Comparison of ENCODE assay signal across 14 cellular contexts in the genomic region with DNA sequence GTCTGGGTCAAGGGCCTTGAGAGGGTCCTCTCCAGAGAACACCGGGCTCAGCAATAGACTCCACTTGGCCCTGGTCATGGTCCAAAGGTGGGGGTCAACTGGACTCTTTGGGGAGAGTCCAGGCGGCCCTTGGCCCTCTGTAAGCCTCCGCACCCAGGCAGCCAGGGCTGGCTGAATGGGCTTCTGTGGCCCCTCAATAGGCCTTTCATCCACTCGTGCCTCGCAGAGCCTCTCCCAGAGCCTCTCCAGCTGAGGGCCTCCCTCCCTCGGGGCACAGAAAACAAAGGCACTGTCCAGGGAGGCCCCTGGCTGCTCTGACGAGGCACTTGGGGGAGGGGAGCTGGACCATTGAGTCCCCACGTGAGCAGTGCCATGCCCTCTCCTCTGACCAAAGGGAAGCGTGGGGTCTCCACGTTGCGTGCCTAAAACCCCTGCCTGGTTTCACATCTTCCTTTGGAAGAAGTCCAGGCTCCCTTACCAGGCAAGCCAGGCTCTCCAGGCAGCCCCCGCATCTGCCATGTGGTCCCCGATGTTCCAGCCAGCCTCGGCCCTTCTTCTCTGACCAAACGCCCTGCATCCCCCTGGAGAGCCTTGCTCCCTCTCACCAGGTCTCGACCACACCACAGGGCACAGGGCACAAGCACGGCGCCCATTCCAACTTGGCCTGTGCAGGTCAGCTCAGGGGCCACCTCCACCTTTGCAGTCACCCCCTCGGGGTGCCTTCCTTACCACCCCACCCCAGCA. TPM values are rescaled to one million over a fixed set of nuclear protein-coding genes. Genes with fewer than 3 reads are reported as not detected.
DNase-seq lines count a peak whose midpoint lies in the region; TF ChIP-seq lines count a peak whose summit lies in the region.
"Had no signal": no experiment of that assay in that cellular context is flagged by ENCODE, and none has a peak within 500 bp of the region (broad histone marks: within the 10 kb centered on the region; RNA-seq: fewer than 3 reads in every experiment).

No MANE protein-coding gene starts in this region.

- peak overlapping the region; percentile 78 for H3K27ac Mint-ChIP-seq in neural crest cell (ENCODE audit: unreplicated experiment)
- H3K27ac Mint-ChIP-seq: activated naive CD4-positive, alpha-beta T cell treated with anti-CD3 and anti-CD28 coated beads, Interleukin-2, amount 50 U/mL, for 24 hours had no signal

- H3K4me1 Mint-ChIP-seq in neural crest cell = peaks cover 52% of the 10 kb centered on the region

- H3K27ac ChIP-seq in epithelial cell of prostate (peak overlapping the region; percentile 83), temporal lobe (ENCODE audit: low read depth, low read length) (peak overlapping the region; percentile 99)

- H3K9me3 Mint-ChIP-seq in neural crest cell = no peaks in the 10 kb centered on the region
- H3K9me3 Mint-ChIP-seq: activated naive CD4-positive, alpha-beta T cell treated with anti-CD3 and anti-CD28 coated beads, Interleukin-2, amount 50 U/mL, for 24 hours; CD8-positive, alpha-beta memory T cell had no signal

- H3K36me3 Mint-ChIP-seq in neural crest cell (ENCODE audit: low read depth) = no peaks in the 10 kb centered on the region
- H3K36me3 Mint-ChIP-seq: activated naive CD4-positive, alpha-beta T cell treated with anti-CD3 and anti-CD28 coated beads, Interleukin-2, amount 50 U/mL, for 24 hours had no signal

- DNase-seq in SK-MEL-5 (ENCODE audit: low read depth, low spot score) (peak; percentile 96), epithelial cell of prostate (ENCODE audit: low read depth, low spot score) (no peak), neural crest cell (ENCODE audit: low read depth, low spot score) (peak; percentile 36), NCI-H526 treated with DMSO at 0.1 percent for 48 hours (lab: John Stamatoyannopoulos, UW) (no peak), glomerular visceral epithelial cell (ENCODE audit: extremely low spot score) (no peak)
- DNase-seq in activated CD8-positive, alpha-beta memory T cell treated with anti-CD3 and anti-CD28 coated beads, Interleukin-2, amount 50 U/mL, for 4 hours = no peak
- DNase-seq: CD8-positive, alpha-beta memory T cell; cerebellar nuclear complex; HCEC 1CT; NCI-H2081 treated with DMSO at 0.1 percent for 48 hours; stimulated activated naive CD8-positive, alpha-beta T cell treated with anti-CD3 and anti-CD28 coated beads, Interleukin-15, Interleukin-2, amounts not matched to agents 100 U/mL and 50 U/mL, for 24 hours had no signal

- H3K27me3 Mint-ChIP-seq in neural crest cell (ENCODE audit: low read depth) = no peaks in the 10 kb centered on the region
- H3K27me3 Mint-ChIP-seq: activated naive CD4-positive, alpha-beta T cell treated with anti-CD3 and anti-CD28 coated beads, Interleukin-2, amount 50 U/mL, for 24 hours; CD8-positive, alpha-beta memory T cell had no signal

- no peak overlapping the region for H3K4me3 Mint-ChIP-seq in neural crest cell
- H3K4me3 Mint-ChIP-seq: activated naive CD4-positive, alpha-beta T cell treated with anti-CD3 and anti-CD28 coated beads, Interleukin-2, amount 50 U/mL, for 24 hours; CD8-positive, alpha-beta memory T cell had no signal

- no peak for TF ChIP-seq CTCF in neural crest cell (conservative IDR thresholded peaks at IDR 0.05)

- in situ Hi-C loops in SK-MEL-5 (cut with HindIII; ENCODE audit: low pct_unique_long_range_greater_than_20kb, low sequenced_read_pairs) = no loop called here

RNA-seq across cellular contexts. Expression of gene KIAA0930, which starts 15.5 kb away (rescaled TPM):
- 96.0 and 102 TPM in 2 replicates for total RNA-seq in SK-MEL-5 (2014; rRNA removed; shearing (Covaris generic))
- polyA plus RNA-seq in SK-MEL-5 (2015; cell fraction: cytosol; rRNA removed) = 94.6 and 124 TPM in 2 replicates
- polyA plus RNA-seq in SK-MEL-5 (2015; cell fraction: nucleus; rRNA removed) = 54.6 and 63.3 TPM in 2 replicates
- total RNA-seq in neural crest cell = 56.9 and 60.2 TPM in 2 replicates
- total RNA-seq in temporal lobe = 42.0 TPM

RNA-seq across cellular contexts. Expression of gene UPK3A, which starts 59.6 kb away (rescaled TPM):
- total RNA-seq in SK-MEL-5 (2014; rRNA removed; shearing (Covaris generic)) = not detected in 2 replicates
- not detected in 2 replicates for polyA plus RNA-seq in SK-MEL-5 (2015; cell fraction: cytosol; rRNA removed)
- polyA plus RNA-seq in SK-MEL-5 (2015; cell fraction: nucleus; rRNA removed) = not detected in 2 replicates
- total RNA-seq in neural crest cell (not detected in 2 replicates), temporal lobe (not detected)
- total RNA-seq: CD8-positive, alpha-beta memory T cell; renal cortical epithelial cell had no signal
- polyA plus RNA-seq: CD8-positive, alpha-beta memory T cell had no signal

Comparison
In these comparisons a context has a peak if more than half of its experiments do, and no peak if none do; other contexts are left out.
1. DNase-seq: peak in SK-MEL-5 (single experiment) and neural crest cell (single experiment); none in epithelial cell of prostate (single experiment), activated CD8-positive, alpha-beta memory T cell treated with anti-CD3 and anti-CD28 coated beads, Interleukin-2, amount 50 U/mL, for 4 hours (single experiment), NCI-H526 treated with DMSO at 0.1 percent for 48 hours (single experiment) and glomerular visceral epithelial cell (single experiment).